In the genomic region with DNA sequence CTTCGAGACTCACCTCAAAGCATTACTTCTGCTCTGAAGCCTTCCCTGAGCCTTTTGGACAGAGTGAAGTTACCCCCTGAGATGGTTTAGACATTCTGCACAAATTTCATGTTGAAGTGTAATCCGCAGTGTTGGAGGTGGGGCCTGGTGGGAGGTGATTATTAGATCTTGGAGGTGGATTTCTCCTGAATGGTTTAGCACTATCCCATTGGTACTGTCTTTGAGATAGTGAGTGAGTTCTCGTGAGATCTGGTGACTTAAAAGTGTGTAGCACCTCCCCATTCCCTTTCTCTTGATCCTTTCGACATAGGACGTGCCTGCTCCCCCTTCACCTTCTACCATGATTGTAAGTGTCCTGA, we compare ENCODE assay signal across 13 cellular contexts. TPM values are rescaled to one million over a fixed set of nuclear protein-coding genes. Genes with fewer than 3 reads are reported as not detected.
A peak's percentile ranks its signal among the peaks of the same experiment; 100 is the strongest.
DNase-seq lines count a peak whose midpoint lies in the region; ATAC-seq and TF ChIP-seq lines count a peak whose summit lies in the region.
"Had no signal": no experiment of that assay in that cellular context is flagged by ENCODE, and none has a peak within 500 bp of the region (broad histone marks: within the 10 kb centered on the region; RNA-seq: fewer than 3 reads in every experiment).

No MANE protein-coding gene starts in this region.

- H3K27ac ChIP-seq in DND-41 (ENCODE audit: low read length), result no peak overlapping the region
- H3K27ac ChIP-seq in Karpas-422 (ENCODE audit: low read length), result no peak overlapping the region
- H3K27ac ChIP-seq: thoracic aorta had no signal

- H3K9me3 ChIP-seq in DND-41 (ENCODE audit: insufficient read depth, low read length, severe bottlenecking) (no peaks in the 10 kb centered on the region), Loucy (ENCODE audit: insufficient read depth, low read depth, low read length) (no peaks in the 10 kb centered on the region), Karpas-422 (ENCODE audit: low read length) (no peaks in the 10 kb centered on the region)
- H3K9me3 ChIP-seq: thoracic aorta had no signal

- peaks cover 14% of the 10 kb centered on the region for H3K4me1 Mint-ChIP-seq in osteocyte (ENCODE audit: unreplicated experiment)

- H3K9ac ChIP-seq in DND-41 (ENCODE audit: low read depth, low read length), result no peak overlapping the region
- H3K9ac ChIP-seq in Loucy (ENCODE audit: low read depth, low read length, poor library complexity, severe bottlenecking), result no peak overlapping the region
- H3K9ac ChIP-seq in Karpas-422 (ENCODE audit: low read length), result no peak overlapping the region

- ATAC-seq in DND-41 (ENCODE audit: insufficient read depth, low read depth) (no peak), HG03439 (IDR thresholded peaks at IDR 0.05; ENCODE audit: unreplicated experiment) (no peak)
- ATAC-seq: naive thymus-derived CD8-positive, alpha-beta T cell had no signal

- DNase-seq in DND-41, result no peak
- peak; percentile 13 for DNase-seq in choroid plexus epithelial cell (ENCODE audit: low read depth)
- peak; percentile 32 for DNase-seq in osteocyte (ENCODE audit: extremely low spot score, unreplicated experiment)
- DNase-seq in Karpas-422, result no peak
- DNase-seq in ureter (ENCODE audit: low spot score), result no peak
- DNase-seq in iPS-NIHi7 (ENCODE audit: extremely low spot score), result no peak
- DNase-seq: naive thymus-derived CD8-positive, alpha-beta T cell; NCI-H1694; NCI-H510A treated with DMSO at 0.1 percent for 48 hours; RPMI8226 had no signal

- TF ChIP-seq CTCF in DND-41 (IDR thresholded peaks at IDR 0.05; ENCODE audit: borderline replicate concordance, extremely low read depth, low read length, poor library complexity, severe bottlenecking), result no peak
- no peak for TF ChIP-seq CTCF in Loucy (conservative IDR thresholded peaks at IDR 0.05; ENCODE audit: low read length)
- no peak for TF ChIP-seq CTCF in choroid plexus epithelial cell (conservative IDR thresholded peaks at IDR 0.05; ENCODE audit: low read depth, low read length)
- TF ChIP-seq CTCF in osteocyte (IDR thresholded peaks at IDR 0.05), result no peak

- no peaks in the 10 kb centered on the region for H3K36me3 ChIP-seq in DND-41 (ENCODE audit: insufficient read depth, low read length)
- H3K36me3 ChIP-seq in Loucy (ENCODE audit: insufficient read depth, low read length), result no peaks in the 10 kb centered on the region
- H3K36me3 ChIP-seq in Karpas-422 (ENCODE audit: insufficient read depth, low read length), result peaks cover 2% of the 10 kb centered on the region
- H3K36me3 ChIP-seq: thoracic aorta had no signal

- H4K20me1 ChIP-seq in DND-41 (ENCODE audit: insufficient read depth, low read length) (no peaks in the 10 kb centered on the region), Loucy (ENCODE audit: insufficient read depth, low read length, poor library complexity, severe bottlenecking) (no peaks in the 10 kb centered on the region), Karpas-422 (ENCODE audit: insufficient read depth, low read depth, low read length) (no peaks in the 10 kb centered on the region)

- H3K4me1 ChIP-seq in DND-41 (ENCODE audit: insufficient read depth, low read length) (no peaks in the 10 kb centered on the region), Loucy (ENCODE audit: insufficient read depth, low read length, poor library complexity, severe bottlenecking) (peaks cover 4% of the 10 kb centered on the region), Karpas-422 (ENCODE audit: low read length) (no peaks in the 10 kb centered on the region)

- H3K4me2 ChIP-seq in DND-41 (ENCODE audit: insufficient read depth, low read length), result no peak overlapping the region
- H3K4me2 ChIP-seq in Loucy (ENCODE audit: low read depth, low read length, poor library complexity, severe bottlenecking), result no peak overlapping the region
- no peak overlapping the region for H3K4me2 ChIP-seq in Karpas-422 (ENCODE audit: low read depth, low read length, poor library complexity, severe bottlenecking)

- H2AFZ ChIP-seq in DND-41 (ENCODE audit: low read depth, low read length), result peak overlapping the region; percentile 22; the same call in 1 of the 2 replicates
- H2AFZ ChIP-seq in Loucy (ENCODE audit: low read length), result peak overlapping the region; percentile 17; the same call in 1 of the 2 replicates
- H2AFZ ChIP-seq in Karpas-422 (ENCODE audit: low read length), result no peak overlapping the region

- no peak overlapping the region for H3K4me3 Mint-ChIP-seq in osteocyte (ENCODE audit: unreplicated experiment)
- H3K4me3 Mint-ChIP-seq: naive thymus-derived CD8-positive, alpha-beta T cell had no signal

- H3K27me3 ChIP-seq in DND-41 (ENCODE audit: insufficient read depth, low read length, poor library complexity) (no peaks in the 10 kb centered on the region), Loucy (ENCODE audit: insufficient read depth, low read length, poor library complexity, severe bottlenecking) (no peaks in the 10 kb centered on the region), Karpas-422 (ENCODE audit: low read length) (no peaks in the 10 kb centered on the region)

- H3K9me2 ChIP-seq in Loucy (replicated peaks; ENCODE audit: low read depth, low read length), result no peaks in the 10 kb centered on the region
- H3K9me2 ChIP-seq in Karpas-422 (replicated peaks; ENCODE audit: insufficient read depth, low read length), result no peaks in the 10 kb centered on the region

- H3K79me2 ChIP-seq in DND-41 (ENCODE audit: insufficient read depth, low read length) (no peaks in the 10 kb centered on the region), Loucy (ENCODE audit: insufficient read depth, low read length) (no peaks in the 10 kb centered on the region), Karpas-422 (ENCODE audit: low read length) (peaks cover 53% of the 10 kb centered on the region)

- H3K36me3 Mint-ChIP-seq in osteocyte (ENCODE audit: unreplicated experiment), result peaks cover 10% of the 10 kb centered on the region

- H3K9me3 Mint-ChIP-seq in osteocyte (ENCODE audit: unreplicated experiment), result no peaks in the 10 kb centered on the region
- H3K9me3 Mint-ChIP-seq: naive thymus-derived CD8-positive, alpha-beta T cell had no signal

- H3K27ac Mint-ChIP-seq in osteocyte (ENCODE audit: unreplicated experiment), result peak overlapping the region; percentile 70

- no peaks in the 10 kb centered on the region; the same call in 1 of the 2 replicates for H3F3A ChIP-seq in Loucy (ENCODE audit: low read depth)

- H3K4me3 ChIP-seq in DND-41 (ENCODE audit: low read depth in 1 of 2, low read length in 2 of 2), result no peak overlapping the region
- H3K4me3 ChIP-seq in Loucy (ENCODE audit: low read length, poor library complexity, severe bottlenecking), result no peak overlapping the region
- no peak overlapping the region for H3K4me3 ChIP-seq in choroid plexus epithelial cell (ENCODE audit: low read depth, low read length)
- H3K4me3 ChIP-seq in Karpas-422 (ENCODE audit: low read length), result no peak overlapping the region
- H3K4me3 ChIP-seq: thoracic aorta had no signal

- no peaks in the 10 kb centered on the region for H3K27me3 Mint-ChIP-seq in osteocyte (ENCODE audit: unreplicated experiment)
- H3K27me3 Mint-ChIP-seq: naive thymus-derived CD8-positive, alpha-beta T cell had no signal

RNA-seq across cellular contexts. Expression of a gene that starts 8.8 kb away (rescaled TPM):
- total RNA-seq in osteocyte (22.3 and 25.0 TPM in 2 replicates), ureter (221 TPM)
- total RNA-seq in Karpas-422 (2014; rRNA removed; shearing (Covaris generic); ENCODE audit: low replicate concordance), result 54.6 and 68.7 TPM in 2 replicates

RNA-seq across cellular contexts. Expression of a gene that starts 46.2 kb away (rescaled TPM):
- total RNA-seq in osteocyte, result 31.0 and 35.7 TPM in 2 replicates
- total RNA-seq in Karpas-422 (2014; rRNA removed; shearing (Covaris generic); ENCODE audit: low replicate concordance), result 21.8 and 42.3 TPM in 2 replicates
- 5.1 TPM for total RNA-seq in ureter
- total RNA-seq: naive thymus-derived CD8-positive, alpha-beta T cell had no signal

Comparison
In these comparisons a context has a peak if more than half of its experiments do, and no peak if none do; other contexts are left out.
1. DNase-seq: peak in choroid plexus epithelial cell (single experiment) and osteocyte (single experiment); none in DND-41 (single experiment), Karpas-422 (single experiment), ureter (single experiment) and iPS-NIHi7 (single experiment).